ENCODE assay signal across 2 cellular contexts in genomic region chr19:36796714-36796999, GRCh38.
TF ChIP-seq lines count a peak whose summit lies in the region.

No MANE protein-coding gene starts in this region.

TF ChIP-seq in liver, 16 proteins besides CTCF, POLR2A, EP300 and RAD21:
- TF ChIP-seq, protein P1, sequence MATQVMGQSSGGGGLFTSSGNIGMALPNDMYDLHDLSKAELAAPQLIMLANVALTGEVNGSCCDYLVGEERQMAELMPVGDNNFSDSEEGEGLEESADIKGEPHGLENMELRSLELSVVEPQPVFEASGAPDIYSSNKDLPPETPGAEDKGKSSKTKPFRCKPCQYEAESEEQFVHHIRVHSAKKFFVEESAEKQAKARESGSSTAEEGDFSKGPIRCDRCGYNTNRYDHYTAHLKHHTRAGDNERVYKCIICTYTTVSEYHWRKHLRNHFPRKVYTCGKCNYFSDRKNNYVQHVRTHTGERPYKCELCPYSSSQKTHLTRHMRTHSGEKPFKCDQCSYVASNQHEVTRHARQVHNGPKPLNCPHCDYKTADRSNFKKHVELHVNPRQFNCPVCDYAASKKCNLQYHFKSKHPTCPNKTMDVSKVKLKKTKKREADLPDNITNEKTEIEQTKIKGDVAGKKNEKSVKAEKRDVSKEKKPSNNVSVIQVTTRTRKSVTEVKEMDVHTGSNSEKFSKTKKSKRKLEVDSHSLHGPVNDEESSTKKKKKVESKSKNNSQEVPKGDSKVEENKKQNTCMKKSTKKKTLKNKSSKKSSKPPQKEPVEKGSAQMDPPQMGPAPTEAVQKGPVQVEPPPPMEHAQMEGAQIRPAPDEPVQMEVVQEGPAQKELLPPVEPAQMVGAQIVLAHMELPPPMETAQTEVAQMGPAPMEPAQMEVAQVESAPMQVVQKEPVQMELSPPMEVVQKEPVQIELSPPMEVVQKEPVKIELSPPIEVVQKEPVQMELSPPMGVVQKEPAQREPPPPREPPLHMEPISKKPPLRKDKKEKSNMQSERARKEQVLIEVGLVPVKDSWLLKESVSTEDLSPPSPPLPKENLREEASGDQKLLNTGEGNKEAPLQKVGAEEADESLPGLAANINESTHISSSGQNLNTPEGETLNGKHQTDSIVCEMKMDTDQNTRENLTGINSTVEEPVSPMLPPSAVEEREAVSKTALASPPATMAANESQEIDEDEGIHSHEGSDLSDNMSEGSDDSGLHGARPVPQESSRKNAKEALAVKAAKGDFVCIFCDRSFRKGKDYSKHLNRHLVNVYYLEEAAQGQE (IDR thresholded peaks at IDR 0.05): no peak
- TF ChIP-seq FOXA1 (IDR thresholded peaks at IDR 0.05): no peak
- no peak for TF ChIP-seq GABPA (IDR thresholded peaks at IDR 0.05 in 1 of 2, conservative IDR thresholded peaks at IDR 0.05 in 1 of 2)
- TF ChIP-seq EGR1 (IDR thresholded peaks at IDR 0.05; ENCODE audit: low read depth in 2 of 2): no peak
- no peak for TF ChIP-seq HNF4A (conservative IDR thresholded peaks at IDR 0.05)
- no peak for TF ChIP-seq HNF4G (IDR thresholded peaks at IDR 0.05)
- TF ChIP-seq TAF1 (conservative IDR thresholded peaks at IDR 0.05): no peak
- TF ChIP-seq YY1 (IDR thresholded peaks at IDR 0.05): no peak
TF ChIP-seq in liver: peak in this region for 0.

TF ChIP-seq in HepG2, 621 proteins besides CTCF, POLR2A, EP300 and RAD21:
- no peak for TF ChIP-seq ZNF883 (CRISPR knock-in tag; IDR thresholded peaks at IDR 0.05; ENCODE audit: not compliant biosample characterization)
- no peak for TF ChIP-seq SMARCE1 (IDR thresholded peaks at IDR 0.05; ENCODE audit: borderline replicate concordance)
- TF ChIP-seq REXO4 (CRISPR knock-in tag; IDR thresholded peaks at IDR 0.05; ENCODE audit: borderline replicate concordance): no peak
- TF ChIP-seq RFXAP (CRISPR knock-in tag; IDR thresholded peaks at IDR 0.05; ENCODE audit: borderline replicate concordance): no peak
- TF ChIP-seq ZMYM3 (CRISPR knock-in tag; IDR thresholded peaks at IDR 0.05): no peak
- no peak for TF ChIP-seq STAG1 (CRISPR knock-in tag; IDR thresholded peaks at IDR 0.05)
- no peak for TF ChIP-seq PCBP2 (optimal IDR thresholded peaks at IDR 0.05; ENCODE audit: low read depth, low read length, poor library complexity, severe bottlenecking)
- TF ChIP-seq CCDC6 (CRISPR knock-in tag; IDR thresholded peaks at IDR 0.05): no peak
- TF ChIP-seq ZNF782 (CRISPR knock-in tag; IDR thresholded peaks at IDR 0.05; ENCODE audit: borderline replicate concordance): no peak
- TF ChIP-seq ZNF724P (CRISPR knock-in tag; IDR thresholded peaks at IDR 0.05; ENCODE audit: borderline replicate concordance): no peak
- no peak for TF ChIP-seq ZNF256 (CRISPR knock-in tag; conservative IDR thresholded peaks at IDR 0.05)
